Comparison of ENCODE assay signal across 14 cellular contexts in genomic region chr10:105706281-105707026, GRCh38.
DNase-seq lines count a peak whose midpoint lies in the region; ATAC-seq, FAIRE-seq and TF ChIP-seq lines count a peak whose summit lies in the region.
"Had no signal": no experiment of that assay in that cellular context is flagged by ENCODE, and none has a peak within 500 bp of the region (broad histone marks: within the 10 kb centered on the region; RNA-seq: fewer than 3 reads in every experiment).

No MANE protein-coding gene starts in this region.

- H3K4me1 Mint-ChIP-seq in nephron progenitor cell = no peaks in the 10 kb centered on the region

- H3K4me1 ChIP-seq in pancreas = peaks cover 0 to 6% (median 4%) of the 10 kb centered on the region in 3 donors
- H3K4me1 ChIP-seq: BLaER1, HAP-1 had no signal

- 43 to 46% methylated on average over 3 of the region's 3 CpGs for WGBS in pancreas, 2 donors

- no peak overlapping the region for H3K4me3 Mint-ChIP-seq in nephron progenitor cell

- no peaks in the 10 kb centered on the region for H3K27me3 Mint-ChIP-seq in nephron progenitor cell (ENCODE audit: low read depth, poor library complexity)

- peak; percentile 98 for ATAC-seq in left colon
- peak; percentile 64 to 93 (median 86) for ATAC-seq in pancreas

- H3K36me3 Mint-ChIP-seq in nephron progenitor cell (ENCODE audit: low read depth) = peaks cover 10% of the 10 kb centered on the region

- H3K36me3 ChIP-seq in pancreas = no peaks in the 10 kb centered on the region
- H3K36me3 ChIP-seq: BLaER1, HAP-1 had no signal

- TF ChIP-seq CTCF in pancreas (IDR thresholded peaks at IDR 0.05) (no peak), GM13976 (IDR thresholded peaks at IDR 0.05; ENCODE audit: borderline replicate concordance, control extremely low read depth, extremely low read depth, insufficient read depth, missing control alignments) (no peak), nephron progenitor cell (IDR thresholded peaks at IDR 0.05) (no peak)

- in situ Hi-C loops in GM13976 (cut with MboI; ENCODE audit: low sequenced_read_pairs, unreplicated experiment) = no loop called here

- no peak overlapping the region for H3K27ac ChIP-seq in pancreas
- H3K27ac ChIP-seq in substantia nigra (ENCODE audit: low read depth, low read length, poor library complexity, severe bottlenecking) = no peak overlapping the region
- H3K27ac ChIP-seq: BLaER1 had no signal

- no peaks in the 10 kb centered on the region for H3K27me3 ChIP-seq in pancreas
- H3K27me3 ChIP-seq: BLaER1 had no signal

- H3K27ac Mint-ChIP-seq in nephron progenitor cell = no peak overlapping the region

- no peaks in the 10 kb centered on the region for H3K9me3 ChIP-seq in pancreas
- H3K9me3 ChIP-seq: HAP-1 had no signal

- no peak overlapping the region for H3K4me3 ChIP-seq in pancreas
- H3K4me3 ChIP-seq: BLaER1, HAP-1 had no signal

- peak; percentile 33 for DNase-seq in DMS53 (lab: John Stamatoyannopoulos, UW)
- DNase-seq in DMS53 treated with DMSO at 0.1 percent for 48 hours (lab: John Stamatoyannopoulos, UW; ENCODE audit: unreplicated experiment) = no peak
- DNase-seq in NCI-H748 (lab: John Stamatoyannopoulos, UW; ENCODE audit: unreplicated experiment) = peak; percentile 62
- DNase-seq in left colon = no peak
- no peak for DNase-seq in pancreas
- DNase-seq in GM13976 (ENCODE audit: low spot score) = no peak
- no peak for DNase-seq in substantia nigra (lab: John Stamatoyannopoulos, UW)
- DNase-seq in nephron progenitor cell = no peak
- DNase-seq: 8988T, AML-193, GF-D8 had no signal

- intact Hi-C loops in left colon (cut with DNase I, micrococcal nuclease) = no loop called here
- intact Hi-C loops in pancreas (cut with DNase I) = no loop called here

- H3K9me3 Mint-ChIP-seq in nephron progenitor cell = peaks cover 32% of the 10 kb centered on the region

- FAIRE-seq in pancreas (lab: Jason Lieb, UNC) = no peak
- FAIRE-seq: H1 had no signal

Comparison
In these comparisons a context has a peak if more than half of its experiments do, and no peak if none do; other contexts are left out.
1. DNase-seq: peak in DMS53 (single experiment) and NCI-H748 (single experiment); none in DMS53 treated with DMSO at 0.1 percent for 48 hours (single experiment), left colon (0 of 2), pancreas (0 of 6), GM13976 (single experiment), substantia nigra (0 of 49) and nephron progenitor cell (single experiment).